Comparison of ENCODE assay signal across 15 cellular contexts in the genomic region with DNA sequence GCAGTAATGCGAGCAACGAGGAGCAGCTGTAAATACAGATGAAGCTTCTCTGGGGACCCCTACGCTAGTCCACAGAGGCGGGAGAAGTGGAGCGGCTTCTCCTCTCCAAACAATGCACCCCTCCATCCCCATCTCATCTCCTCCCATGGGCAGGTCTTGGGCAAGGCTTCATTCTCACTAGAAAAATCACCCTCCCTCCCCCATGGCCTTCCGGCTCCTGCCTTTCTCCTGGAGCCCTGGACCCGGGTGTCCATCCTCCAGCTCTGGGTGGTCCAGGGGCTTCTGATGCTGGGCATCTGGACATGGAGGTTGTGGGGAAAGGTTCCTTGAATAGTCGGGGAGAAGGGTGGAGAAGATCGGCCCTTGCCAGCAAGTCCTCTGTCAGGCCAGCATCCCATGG. TPM values are rescaled to one million over a fixed set of nuclear protein-coding genes. Genes with fewer than 3 reads are reported as not detected.
DNase-seq lines count a peak whose midpoint lies in the region; ATAC-seq and TF ChIP-seq lines count a peak whose summit lies in the region.
"Had no signal": no experiment of that assay in that cellular context is flagged by ENCODE, and none has a peak within 500 bp of the region (broad histone marks: within the 10 kb centered on the region; RNA-seq: fewer than 3 reads in every experiment).

No MANE protein-coding gene starts in this region.

- H3K4me3 ChIP-seq in Jurkat, Clone E6-1 (ENCODE audit: low read length): peak overlapping the region; percentile 18

- TF ChIP-seq CTCF in activated CD8-positive, alpha-beta T cell treated with anti-CD3 and anti-CD28 coated beads for 36 hours (IDR thresholded peaks at IDR 0.05): no peak

- H3K4me1 Mint-ChIP-seq in activated T-helper 17 cell treated with anti-CD3 and anti-CD28 coated beads, Interleukin-2, amount 50 U/mL, for 72 hours: peaks cover 15% of the 10 kb centered on the region
- peaks cover 33% of the 10 kb centered on the region for H3K4me1 Mint-ChIP-seq in activated CD8-positive, alpha-beta T cell treated with anti-CD3 and anti-CD28 coated beads for 36 hours (ENCODE audit: low read depth)

- peak; percentile 28 for DNase-seq in activated CD4-positive, CD25-positive, alpha-beta regulatory T cell treated with anti-CD3 and anti-CD28 coated beads, Interleukin-2, amount 50 U/mL, for 72 hours
- DNase-seq in Jurkat, Clone E6-1 (ENCODE audit: low read depth, low spot score): no peak
- DNase-seq in posterior vena cava (ENCODE audit: low spot score): peak; percentile 49
- DNase-seq in activated CD8-positive, alpha-beta T cell treated with anti-CD3 and anti-CD28 coated beads for 36 hours: no peak
- DNase-seq in NCI-H2227 (lab: John Stamatoyannopoulos, UW; ENCODE audit: unreplicated experiment): no peak
- DNase-seq: activated effector memory CD4-positive, alpha-beta T cell treated with Interleukin-2 at 50 U/mL for 16 hours; hippocampal formation had no signal

- no peaks in the 10 kb centered on the region for H3K27me3 Mint-ChIP-seq in activated T-helper 17 cell treated with anti-CD3 and anti-CD28 coated beads, Interleukin-2, amount 50 U/mL, for 72 hours
- no peaks in the 10 kb centered on the region for H3K27me3 Mint-ChIP-seq in activated CD8-positive, alpha-beta T cell treated with anti-CD3 and anti-CD28 coated beads for 36 hours

- ATAC-seq in activated CD4-positive, CD25-positive, alpha-beta regulatory T cell treated with anti-CD3 and anti-CD28 coated beads, Interleukin-2, amount 50 U/mL, for 24 hours: no peak
- peak; percentile 25 for ATAC-seq in activated T-helper 17 cell treated with anti-CD3 and anti-CD28 coated beads, Interleukin-2, amount 50 U/mL, for 72 hours (replicated peaks)
- no peak for ATAC-seq in HG02642 (IDR thresholded peaks at IDR 0.05; ENCODE audit: poor library complexity, unreplicated experiment)
- no peak for ATAC-seq in activated CD8-positive, alpha-beta T cell treated with anti-CD3 and anti-CD28 coated beads for 36 hours

- no peaks in the 10 kb centered on the region for H3K36me3 Mint-ChIP-seq in activated T-helper 17 cell treated with anti-CD3 and anti-CD28 coated beads, Interleukin-2, amount 50 U/mL, for 72 hours (ENCODE audit: low read depth)
- peaks cover 1% of the 10 kb centered on the region for H3K36me3 Mint-ChIP-seq in activated CD8-positive, alpha-beta T cell treated with anti-CD3 and anti-CD28 coated beads for 36 hours (ENCODE audit: low read depth)
- H3K36me3 Mint-ChIP-seq: CD4-positive, alpha-beta memory T cell had no signal

- no peaks in the 10 kb centered on the region for H3K9me3 Mint-ChIP-seq in activated T-helper 17 cell treated with anti-CD3 and anti-CD28 coated beads, Interleukin-2, amount 50 U/mL, for 72 hours
- peaks cover 9% of the 10 kb centered on the region for H3K9me3 Mint-ChIP-seq in activated CD8-positive, alpha-beta T cell treated with anti-CD3 and anti-CD28 coated beads for 36 hours

- no peak overlapping the region for H3K27ac Mint-ChIP-seq in activated T-helper 17 cell treated with anti-CD3 and anti-CD28 coated beads, Interleukin-2, amount 50 U/mL, for 72 hours
- H3K27ac Mint-ChIP-seq in activated CD8-positive, alpha-beta T cell treated with anti-CD3 and anti-CD28 coated beads for 36 hours: no peak overlapping the region
- H3K27ac Mint-ChIP-seq: activated CD4-positive, alpha-beta memory T cell treated with anti-CD3 and anti-CD28 coated beads, Interleukin-2, amount 10 ng/mL, durations not matched to agents 7 days and 5 days had no signal

- CTCF ChIA-PET in activated CD8-positive, alpha-beta T cell treated with anti-CD3 and anti-CD28 coated beads for 36 hours (lab: Charles Lee): interaction anchor here (0.6 to 5.9 kb wide), 59 partner anchors 10 to 398 kb away, joined by 3 to 154 read pairs (median 5); partner anchors contain the start of genes CYTH4, MFNG and RAC2

- POLR2A ChIA-PET in activated CD8-positive, alpha-beta T cell treated with anti-CD3 and anti-CD28 coated beads for 36 hours (lab: Charles Lee): interaction anchor here (1.0 to 3.3 kb wide), 6 partner anchors 16 to 57 kb away, joined by 3 to 20 read pairs (median 6); partner anchors contain the start of gene RAC2

- peak overlapping the region; percentile 24 for H3K4me3 Mint-ChIP-seq in activated T-helper 17 cell treated with anti-CD3 and anti-CD28 coated beads, Interleukin-2, amount 50 U/mL, for 72 hours
- H3K4me3 Mint-ChIP-seq in activated CD8-positive, alpha-beta T cell treated with anti-CD3 and anti-CD28 coated beads for 36 hours: no peak overlapping the region
- H3K4me3 Mint-ChIP-seq: activated CD4-positive, alpha-beta memory T cell treated with anti-CD3 and anti-CD28 coated beads, Interleukin-2, amount 10 ng/mL, durations not matched to agents 7 days and 5 days had no signal

- intact Hi-C loops in posterior vena cava (cut with DNase I): loop anchor here in 1 of 2 donors (5.0 kb wide), 1 partner anchor 93 kb away; no protein-coding TSS in a partner anchor
- intact Hi-C loops in activated CD8-positive, alpha-beta T cell treated with anti-CD3 and anti-CD28 coated beads for 36 hours (cut with micrococcal nuclease): no loop called here

RNA-seq across cellular contexts. Expression of gene RAC2, which starts 16.3 kb away (rescaled TPM):
- 314 TPM for polyA plus RNA-seq in Jurkat, Clone E6-1 (2012; ENCODE audit: insufficient read depth, insufficient read length)
- total RNA-seq in activated T-helper 17 cell treated with anti-CD3 and anti-CD28 coated beads, Interleukin-2, amount 50 U/mL, for 72 hours: 1,000 to 10,000 TPM in 1 of 2 donors, 100 to 1,000 TPM in 1; 674 to 1,069 TPM
- total RNA-seq in posterior vena cava: 10 to 100 TPM; 12.9 to 17.5 TPM
- 100 to 1,000 TPM; 699 to 717 TPM for total RNA-seq in activated CD8-positive, alpha-beta T cell treated with anti-CD3 and anti-CD28 coated beads for 36 hours

RNA-seq across cellular contexts. Expression of gene CYTH4, which starts 21.9 kb away (rescaled TPM):
- polyA plus RNA-seq in Jurkat, Clone E6-1 (2012; ENCODE audit: insufficient read depth, insufficient read length): 1.7 TPM
- 100 to 1,000 TPM in 1 of 2 donors, 10 to 100 TPM in 1; 53.7 to 124 TPM for total RNA-seq in activated T-helper 17 cell treated with anti-CD3 and anti-CD28 coated beads, Interleukin-2, amount 50 U/mL, for 72 hours
- 10 to 100 TPM; 20.7 to 31.7 TPM for total RNA-seq in posterior vena cava
- 10 to 100 TPM; 33.2 to 33.4 TPM for total RNA-seq in activated CD8-positive, alpha-beta T cell treated with anti-CD3 and anti-CD28 coated beads for 36 hours
- total RNA-seq: kidney epithelial cell had no signal

RNA-seq across cellular contexts. Expression of gene SSTR3, which starts 48.1 kb away (rescaled TPM):
- not detected for polyA plus RNA-seq in Jurkat, Clone E6-1 (2012; ENCODE audit: insufficient read depth, insufficient read length)
- total RNA-seq in activated T-helper 17 cell treated with anti-CD3 and anti-CD28 coated beads, Interleukin-2, amount 50 U/mL, for 72 hours: 10 to 100 TPM in 1 of 2 donors, 1 to 10 TPM in 1; 2.6 to 16.2 TPM
- not detected for total RNA-seq in posterior vena cava
- 1 to 10 TPM; 7.9 to 8.5 TPM for total RNA-seq in activated CD8-positive, alpha-beta T cell treated with anti-CD3 and anti-CD28 coated beads for 36 hours
- total RNA-seq: kidney epithelial cell, right cardiac atrium, subcutaneous adipose tissue had no signal
- polyA plus RNA-seq: right cardiac atrium had no signal

Comparison
In these comparisons a context has a peak if more than half of its experiments do, and no peak if none do; other contexts are left out.
1. DNase-seq: peak in activated CD4-positive, CD25-positive, alpha-beta regulatory T cell treated with anti-CD3 and anti-CD28 coated beads, Interleukin-2, amount 50 U/mL, for 72 hours (single experiment) and posterior vena cava (single experiment); none in Jurkat, Clone E6-1 (single experiment), activated CD8-positive, alpha-beta T cell treated with anti-CD3 and anti-CD28 coated beads for 36 hours (single experiment) and NCI-H2227 (single experiment).
2. RNA of gene RAC2, which starts 16.3 kb away (total RNA-seq): 674 to 1,069 TPM in activated T-helper 17 cell treated with anti-CD3 and anti-CD28 coated beads, Interleukin-2, amount 50 U/mL, for 72 hours and 699 to 717 TPM in activated CD8-positive, alpha-beta T cell treated with anti-CD3 and anti-CD28 coated beads for 36 hours; 12.9 to 17.5 TPM in posterior vena cava; every median in the first group is over 10 times any median in the second.